1 cellular context compared by ENCODE assay signal in genomic region chr5:59562756-59563389, GRCh38.
TF ChIP-seq lines count a peak whose summit lies in the region.

No MANE protein-coding gene starts in this region.

TF ChIP-seq in HepG2, 621 proteins besides CTCF, POLR2A, EP300 and RAD21 (continued from another document):
- TF ChIP-seq ARID4A (CRISPR knock-in tag; IDR thresholded peaks at IDR 0.05; ENCODE audit: borderline replicate concordance), result no peak
- no peak for TF ChIP-seq ZNF550 (CRISPR knock-in tag; IDR thresholded peaks at IDR 0.05; ENCODE audit: borderline replicate concordance)
- TF ChIP-seq ZNF792 (CRISPR knock-in tag; IDR thresholded peaks at IDR 0.05), result no peak
- TF ChIP-seq SOX6 (IDR thresholded peaks at IDR 0.05), result no peak
- TF ChIP-seq SOX6 (CRISPR knock-in tag; IDR thresholded peaks at IDR 0.05), result peak; percentile 28; the same call in 1 of the 2 replicates
- no peak for TF ChIP-seq GLMP (CRISPR knock-in tag; IDR thresholded peaks at IDR 0.05; ENCODE audit: borderline replicate concordance)
- TF ChIP-seq ZNF20 (CRISPR knock-in tag; IDR thresholded peaks at IDR 0.05), result no peak
- no peak for TF ChIP-seq ZNF781 (CRISPR knock-in tag; IDR thresholded peaks at IDR 0.05; ENCODE audit: borderline replicate concordance, not compliant biosample characterization)
- peak; percentile 91 for TF ChIP-seq SIX1 (CRISPR knock-in tag; IDR thresholded peaks at IDR 0.05; ENCODE audit: borderline replicate concordance)
- peak; percentile 10; the same call in 1 of the 2 replicates for TF ChIP-seq SOX5 (CRISPR knock-in tag; IDR thresholded peaks at IDR 0.05; ENCODE audit: borderline replicate concordance)
- peak; percentile 93 for TF ChIP-seq SIX4 (CRISPR knock-in tag; IDR thresholded peaks at IDR 0.05)
- no peak for TF ChIP-seq NR2F6 (IDR thresholded peaks at IDR 0.05)
- 0 out of 2 replicates have a peak, but pooled peaks have one; percentile 48 for TF ChIP-seq NR2F6 (CRISPR knock-in tag; IDR thresholded peaks at IDR 0.05)
- TF ChIP-seq DR1 (CRISPR knock-in tag; IDR thresholded peaks at IDR 0.05), result no peak
- TF ChIP-seq ZNF124 (CRISPR knock-in tag; IDR thresholded peaks at IDR 0.05), result no peak
- 0 out of 2 replicates have a peak, but pooled peaks have one; percentile 46 for TF ChIP-seq RARA (CRISPR knock-in tag; IDR thresholded peaks at IDR 0.05)
TF ChIP-seq in HepG2: peak in this region for 11.
